11 cellular contexts compared by ENCODE assay signal in genomic region chr17:20999044-20999573, GRCh38. TPM values are rescaled to one million over a fixed set of nuclear protein-coding genes. Genes with fewer than 3 reads are reported as not detected.
A peak's percentile ranks its signal among the peaks of the same experiment; 100 is the strongest.
DNase-seq lines count a peak whose midpoint lies in the region; ATAC-seq and TF ChIP-seq lines count a peak whose summit lies in the region.
"Had no signal": no experiment of that assay in that cellular context is flagged by ENCODE, and none has a peak within 500 bp of the region (broad histone marks: within the 10 kb centered on the region; RNA-seq: fewer than 3 reads in every experiment).

No MANE protein-coding gene starts in this region.

- H3K27me3 ChIP-seq in Caco-2 (replicated peaks; ENCODE audit: control insufficient read depth, insufficient read depth, low read length) (no peaks in the 10 kb centered on the region), MG63 (no peaks in the 10 kb centered on the region)
- H3K27me3 ChIP-seq: body of pancreas had no signal

- no peak overlapping the region for H3K4me3 Mint-ChIP-seq in Caco-2 (ENCODE audit: unreplicated experiment)

- POLR2A ChIA-PET in Caco-2 (lab: Charles Lee) = no interaction called here

- H3K4me1 Mint-ChIP-seq in Caco-2 (ENCODE audit: low read depth, unreplicated experiment) = no peaks in the 10 kb centered on the region

- H3K9me3 ChIP-seq in Caco-2 (no peaks in the 10 kb centered on the region), MG63 (no peaks in the 10 kb centered on the region)
- H3K9me3 ChIP-seq: body of pancreas had no signal

- peak in 1 of 2 donors; percentile 28 for ATAC-seq in activated naive CD4-positive, alpha-beta T cell treated with anti-CD3 and anti-CD28 coated beads, Interleukin-2, amount 50 U/mL, for 72 hours
- ATAC-seq in left cardiac atrium (peak; percentile 51 to 52), sciatic nerve (peak; percentile 20), HG03196 (IDR thresholded peaks at IDR 0.05; ENCODE audit: unreplicated experiment) (no peak)
- ATAC-seq: body of pancreas had no signal

- H3K36me3 ChIP-seq in Caco-2 (ENCODE audit: control insufficient read depth, insufficient read depth, low read length) (peaks cover 8% of the 10 kb centered on the region), MG63 (peaks cover 41% of the 10 kb centered on the region)

- no peaks in the 10 kb centered on the region for H3K27me3 Mint-ChIP-seq in Caco-2 (ENCODE audit: insufficient read depth, unreplicated experiment)

- intact Hi-C loops in Caco-2 (cut with micrococcal nuclease; ENCODE audit: unreplicated experiment) = no loop called here
- intact Hi-C loops in left cardiac atrium (cut with DNase I) = no loop called here
- intact Hi-C loops in sciatic nerve (cut with DNase I) = no loop called here

- CTCF ChIA-PET in Caco-2 (lab: Charles Lee) = interaction anchor here (0.9 kb wide), 1 partner anchor 91 kb away, joined by 5 read pairs; no protein-coding TSS in a partner anchor

- no peaks in the 10 kb centered on the region for H3K9me3 Mint-ChIP-seq in Caco-2 (ENCODE audit: unreplicated experiment)
- no peaks in the 10 kb centered on the region for H3K9me3 Mint-ChIP-seq in activated naive CD4-positive, alpha-beta T cell treated with anti-CD3 and anti-CD28 coated beads, Interleukin-2, amount 50 U/mL, for 72 hours

- peak overlapping the region; percentile 54 for H3K27ac Mint-ChIP-seq in Caco-2 (ENCODE audit: unreplicated experiment)
- H3K27ac Mint-ChIP-seq in activated naive CD4-positive, alpha-beta T cell treated with anti-CD3 and anti-CD28 coated beads, Interleukin-2, amount 50 U/mL, for 72 hours = peak overlapping the region; percentile 37 to 58

- no TSS peak for BruUV-seq in Caco-2 (replicated peaks; lab: Mats Ljungman, UMichigan)

- no peaks in the 10 kb centered on the region for H3K4me1 ChIP-seq in Caco-2
- H3K4me1 ChIP-seq: body of pancreas had no signal

- TF ChIP-seq CTCF in Caco-2 (IDR thresholded peaks at IDR 0.05; ENCODE audit: insufficient read depth in 1 of 2, low read depth in 1 of 2, low read length in 1 of 2, severe bottlenecking in 1 of 2, unreplicated experiment in 1 of 2) = no peak

- H3K36me3 Mint-ChIP-seq in Caco-2 (ENCODE audit: insufficient read depth, unreplicated experiment) = peaks cover 78% of the 10 kb centered on the region
- peaks cover 0 to 9% of the 10 kb centered on the region in 2 donors for H3K36me3 Mint-ChIP-seq in activated naive CD4-positive, alpha-beta T cell treated with anti-CD3 and anti-CD28 coated beads, Interleukin-2, amount 50 U/mL, for 72 hours

- no peak for DNase-seq in Caco-2
- no peak for DNase-seq in activated naive CD4-positive, alpha-beta T cell treated with anti-CD3 and anti-CD28 coated beads, Interleukin-2, amount 50 U/mL, for 72 hours (ENCODE audit: low spot score in 2 of 2)
- DNase-seq in left cardiac atrium = peak; percentile 71
- no peak for DNase-seq in sciatic nerve (ENCODE audit: low spot score)
- no peak for DNase-seq in MV-4-11 (lab: John Stamatoyannopoulos, UW)
- DNase-seq in MG63 = no peak
- DNase-seq in NCI-H1930 (lab: John Stamatoyannopoulos, UW) = no peak
- DNase-seq: NCI-H187 treated with DMSO at 0.1 percent for 48 hours had no signal

- no peak overlapping the region for H3K4me3 ChIP-seq in Caco-2 (ENCODE audit: low read depth, low read length)
- no peak overlapping the region for H3K4me3 ChIP-seq in MG63
- H3K4me3 ChIP-seq: body of pancreas, skin epidermis had no signal

RNA-seq across cellular contexts. Expression of gene USP22, which starts 43.7 kb away (rescaled TPM):
- total RNA-seq in Caco-2 (2022) = 255 and 267 TPM in 2 replicates
- 100 to 1,000 TPM; 146 to 180 TPM for total RNA-seq in activated naive CD4-positive, alpha-beta T cell treated with anti-CD3 and anti-CD28 coated beads, Interleukin-2, amount 50 U/mL, for 72 hours
- total RNA-seq in left cardiac atrium = 100 to 1,000 TPM; 145 to 152 TPM
- 186 TPM for total RNA-seq in sciatic nerve
- total RNA-seq in MG63 (2014; rRNA removed; shearing (Covaris generic); ENCODE audit: low replicate concordance) = 164 and 188 TPM in 2 replicates
